8 cellular contexts compared by ENCODE assay signal in the genomic region with DNA sequence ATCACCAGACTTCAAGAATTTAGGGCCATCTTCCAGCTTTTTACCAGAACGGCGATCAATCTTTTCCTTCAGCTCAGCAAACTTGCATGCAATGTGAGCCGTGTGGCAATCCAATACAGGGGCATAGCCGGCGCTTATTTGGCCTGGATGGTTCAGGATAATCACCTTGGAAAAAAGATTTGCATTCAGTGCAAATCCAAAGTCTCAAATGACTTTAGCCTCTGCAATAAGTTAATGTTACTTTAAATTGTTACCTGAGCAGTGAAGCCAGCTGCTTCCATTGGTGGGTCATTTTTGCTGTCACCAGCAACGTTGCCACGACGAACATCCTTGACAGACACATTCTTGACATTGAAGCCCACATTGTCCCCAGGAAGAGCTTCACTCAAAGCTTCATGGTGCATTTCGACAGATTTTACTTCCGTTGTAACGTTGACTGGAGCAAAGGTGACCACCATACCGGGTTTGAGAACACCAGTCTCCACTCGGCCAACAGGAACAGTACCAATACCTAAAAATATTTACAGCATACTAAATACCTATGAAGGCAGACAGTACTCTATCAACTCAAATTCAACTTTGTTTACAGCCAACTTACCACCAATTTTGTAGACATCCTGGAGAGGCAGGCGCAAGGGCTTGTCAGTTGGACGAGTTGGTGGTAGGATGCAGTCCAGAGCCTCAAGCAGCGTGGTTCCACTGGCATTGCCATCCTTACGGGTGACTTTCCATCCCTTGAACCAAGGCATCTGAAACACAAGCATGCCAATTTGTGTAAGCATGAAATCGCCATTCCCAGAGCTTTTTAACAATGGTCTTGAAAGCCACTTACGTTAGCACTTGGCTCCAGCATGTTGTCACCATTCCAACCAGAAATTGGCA. TPM values are rescaled to one million over a fixed set of nuclear protein-coding genes. Genes with fewer than 3 reads are reported as not detected.
DNase-seq lines count a peak whose midpoint lies in the region; ATAC-seq and TF ChIP-seq lines count a peak whose summit lies in the region.
"Not testable (repeated sequence)": the region's sequence is repeated elsewhere in the genome, so short reads cannot be mapped to it uniquely, and the experiment has no call there.

No MANE protein-coding gene starts in this region.

- peaks cover 35 to 49% of the 10 kb centered on the region in 2 donors for H3K36me3 Mint-ChIP-seq in activated T-cell treated with anti-CD3 and anti-CD28 coated beads, Interleukin-2, amount 50 U/mL, for 72 hours (ENCODE audit: insufficient read depth in 2 of 2)
- peaks cover 97% of the 10 kb centered on the region for H3K36me3 Mint-ChIP-seq in stimulated activated effector memory CD8-positive, alpha-beta T cell treated with anti-CD3 and anti-CD28 coated beads, Interleukin-12 subunit alpha, Interleukin-12 subunit beta, amount 100 ng/mL, for 72 hours

- intact Hi-C loops in HCT116 (cut with micrococcal nuclease); colonic mucosa (cut with DNase I): not testable (repeated sequence)

- not testable (repeated sequence) for H3K27me3 ChIP-seq in BLaER1; HCT116 (ENCODE audit: insufficient read depth, low read length); Peyer's patch; colonic mucosa; cardiac muscle cell; muscle layer of duodenum (ENCODE audit: low read depth, low read length)

- RAD21 ChIA-PET in HCT116 (lab: Charles Lee; ENCODE audit: low non-redundant PET in 1 of 2, low total read pairs in 2 of 2, uncharacterized antibody in 2 of 2, unreplicated experiment in 2 of 2), result not testable (repeated sequence)

- H3K36me3 ChIP-seq in BLaER1 (peaks cover 68% of the 10 kb centered on the region), HCT116 (ENCODE audit: control insufficient read depth in 1 of 2, insufficient read depth in 2 of 2, low read length in 2 of 2) (peaks cover 16 to 40% of the 10 kb centered on the region in 2 experiments), Peyer's patch (peaks cover 0 to 55% (median 0%) of the 10 kb centered on the region in 3 donors), cardiac muscle cell (peaks cover 28% of the 10 kb centered on the region), muscle layer of duodenum (ENCODE audit: control insufficient read depth in 1 of 2, insufficient read depth in 2 of 2, low read length in 2 of 2) (peaks cover 48 to 54% of the 10 kb centered on the region in 2 donors)
- H3K36me3 ChIP-seq in colonic mucosa, result not testable (repeated sequence)

- TF ChIP-seq RAD21 in HCT116 (IDR thresholded peaks at IDR 0.05; ENCODE audit: low read depth), result not testable (repeated sequence)

- H3K4me1 ChIP-seq in BLaER1 (peaks cover 43% of the 10 kb centered on the region), HCT116 (ENCODE audit: control insufficient read depth in 1 of 2, insufficient read depth in 2 of 2, low read length in 2 of 2) (peaks cover 10 to 58% of the 10 kb centered on the region in 2 experiments; a peak in 3 of 4 replicates), Peyer's patch (peaks cover 0 to 39% (median 19%) of the 10 kb centered on the region in 4 donors), cardiac muscle cell (ENCODE audit: low read depth) (peaks cover 19% of the 10 kb centered on the region), muscle layer of duodenum (ENCODE audit: control insufficient read depth in 1 of 2, insufficient read depth in 2 of 2, low read length in 2 of 2) (peaks cover 36 to 42% of the 10 kb centered on the region in 2 donors)
- not testable (repeated sequence) for H3K4me1 ChIP-seq in colonic mucosa

- H3K27ac Mint-ChIP-seq in activated T-cell treated with anti-CD3 and anti-CD28 coated beads, Interleukin-2, amount 50 U/mL, for 72 hours, result peak overlapping the region; percentile 100
- H3K27ac Mint-ChIP-seq in stimulated activated effector memory CD8-positive, alpha-beta T cell treated with anti-CD3 and anti-CD28 coated beads, Interleukin-12 subunit alpha, Interleukin-12 subunit beta, amount 100 ng/mL, for 72 hours, result peak overlapping the region; percentile 100

- DNase-seq in HCT116 (ENCODE audit: low read depth, low spot score); Peyer's patch; activated T-cell treated with anti-CD3 and anti-CD28 coated beads, Interleukin-2, amount 50 U/mL, for 72 hours; colonic mucosa; stimulated activated effector memory CD8-positive, alpha-beta T cell treated with anti-CD3 and anti-CD28 coated beads, Interleukin-12 subunit alpha, Interleukin-12 subunit beta, amount 100 ng/mL, for 72 hours (ENCODE audit: low spot score in 2 of 2): not testable (repeated sequence)
- DNase-seq in cardiac muscle cell (ENCODE audit: low read depth in 1 of 2, low spot score in 1 of 2), result peak in 1 of 2 donors; percentile 47

- not testable (repeated sequence) for H3K9me2 ChIP-seq in HCT116 (ENCODE audit: insufficient read depth)

- H3K27ac ChIP-seq in BLaER1 (peak overlapping the region; percentile 100; the same call in 1 of the 2 replicates), HCT116 (ENCODE audit: low read depth, low read length) (peak overlapping the region; percentile 92), Peyer's patch (peak overlapping the region; percentile 24 to 96 (median 74)), cardiac muscle cell (peak overlapping the region; percentile 31), muscle layer of duodenum (ENCODE audit: low read length) (peak overlapping the region; percentile 45)
- not testable (repeated sequence) for H3K27ac ChIP-seq in colonic mucosa

- peaks cover 70% of the 10 kb centered on the region for H3K4me1 Mint-ChIP-seq in activated T-cell treated with anti-CD3 and anti-CD28 coated beads, Interleukin-2, amount 50 U/mL, for 72 hours (ENCODE audit: low read depth)
- H3K4me1 Mint-ChIP-seq in stimulated activated effector memory CD8-positive, alpha-beta T cell treated with anti-CD3 and anti-CD28 coated beads, Interleukin-12 subunit alpha, Interleukin-12 subunit beta, amount 100 ng/mL, for 72 hours, result peaks cover 58% of the 10 kb centered on the region

- TF ChIP-seq CTCF in HCT116 (IDR thresholded peaks at IDR 0.05 in 2 of 3, conservative IDR thresholded peaks at IDR 0.05 in 1 of 3; ENCODE audit: borderline replicate concordance in 1 of 3, insufficient read depth in 1 of 3, low read depth in 2 of 3, low read length in 2 of 3); Peyer's patch (IDR thresholded peaks at IDR 0.05); colonic mucosa (IDR thresholded peaks at IDR 0.05); cardiac muscle cell (IDR thresholded peaks at IDR 0.05; ENCODE audit: low read depth, low read length): not testable (repeated sequence)

- H3K79me2 ChIP-seq in HCT116 (ENCODE audit: insufficient read depth, low read length), result peaks cover 51% of the 10 kb centered on the region

- peak overlapping the region; percentile 99 for H3K4me3 ChIP-seq in BLaER1
- H3K4me3 ChIP-seq in HCT116 (replicated peaks in 1 of 2; ENCODE audit: low read depth in 1 of 2, low read length in 2 of 2), result peak overlapping the region; percentile 1 to 91; a peak in 3 of 4 replicates
- H3K4me3 ChIP-seq in Peyer's patch, result peak overlapping the region in 2 of 4 donors; percentile 30 to 85
- peak overlapping the region; percentile 19 for H3K4me3 ChIP-seq in colonic mucosa
- not testable (repeated sequence) for H3K4me3 ChIP-seq in cardiac muscle cell
- peak overlapping the region; percentile 91 to 95 for H3K4me3 ChIP-seq in muscle layer of duodenum (ENCODE audit: low read depth in 1 of 2, low read length in 2 of 2)

- not testable (repeated sequence) for TF ChIP-seq POLR2A in HCT116 (IDR thresholded peaks at IDR 0.05; ENCODE audit: borderline replicate concordance, extremely low read depth, insufficient read depth, insufficient read length)
- TF ChIP-seq POLR2A in Peyer's patch (IDR thresholded peaks at IDR 0.05), result peak in 1 of 2 donors; percentile 13

- H3K9ac ChIP-seq in BLaER1, result peak overlapping the region; percentile 100
- peak overlapping the region; percentile 100 for H3K9ac ChIP-seq in HCT116 (ENCODE audit: low read length)
- peak overlapping the region in 1 of 2 donors; percentile 99 for H3K9ac ChIP-seq in colonic mucosa (ENCODE audit: low read depth in 2 of 2, low read length in 2 of 2)

- CTCF ChIA-PET in HCT116 (lab: Charles Lee), result not testable (repeated sequence)

- POLR2A ChIA-PET in HCT116 (lab: Charles Lee), result interaction anchor here (0.8 to 1.5 kb wide), 2 partner anchors 80 to 135 kb away, joined by 4 read pairs; no protein-coding TSS in a partner anchor

- not testable (repeated sequence) for H3K9me3 ChIP-seq in BLaER1; HCT116 (ENCODE audit: control insufficient read depth in 1 of 2, insufficient read depth in 1 of 2, low read depth in 1 of 2, low read length in 2 of 2); Peyer's patch; colonic mucosa; cardiac muscle cell (ENCODE audit: low read depth); muscle layer of duodenum (ENCODE audit: control insufficient read depth in 1 of 2, low read length in 2 of 2)

- H3K4me3 Mint-ChIP-seq in activated T-cell treated with anti-CD3 and anti-CD28 coated beads, Interleukin-2, amount 50 U/mL, for 72 hours, result peak overlapping the region; percentile 96 to 98
- H3K4me3 Mint-ChIP-seq in stimulated activated effector memory CD8-positive, alpha-beta T cell treated with anti-CD3 and anti-CD28 coated beads, Interleukin-12 subunit alpha, Interleukin-12 subunit beta, amount 100 ng/mL, for 72 hours, result peak overlapping the region; percentile 83

- not testable (repeated sequence) for BruUV-seq in HCT116 (replicated peaks; lab: Mats Ljungman, UMichigan)

- not testable (repeated sequence) for ATAC-seq in HCT116; activated T-cell treated with anti-CD3 and anti-CD28 coated beads, Interleukin-2, amount 50 U/mL, for 72 hours (replicated peaks in 1 of 2); stimulated activated effector memory CD8-positive, alpha-beta T cell treated with anti-CD3 and anti-CD28 coated beads, Interleukin-12 subunit alpha, Interleukin-12 subunit beta, amount 100 ng/mL, for 72 hours

- H3K27me3 Mint-ChIP-seq in activated T-cell treated with anti-CD3 and anti-CD28 coated beads, Interleukin-2, amount 50 U/mL, for 72 hours (ENCODE audit: low read depth), result not testable (repeated sequence)

- H3K4me2 ChIP-seq in BLaER1, result peak overlapping the region; percentile 92
- H3K4me2 ChIP-seq in HCT116 (ENCODE audit: low read length), result peak overlapping the region; percentile 92

- H4K20me1 ChIP-seq in BLaER1, result peaks cover 76% of the 10 kb centered on the region
- H4K20me1 ChIP-seq in HCT116 (ENCODE audit: insufficient read depth), result peaks cover 18% of the 10 kb centered on the region; the same call in 1 of the 2 replicates

- H3K9me3 Mint-ChIP-seq in activated T-cell treated with anti-CD3 and anti-CD28 coated beads, Interleukin-2, amount 50 U/mL, for 72 hours; stimulated activated effector memory CD8-positive, alpha-beta T cell treated with anti-CD3 and anti-CD28 coated beads, Interleukin-12 subunit alpha, Interleukin-12 subunit beta, amount 100 ng/mL, for 72 hours: not testable (repeated sequence)

- not testable (repeated sequence) for H2AFZ ChIP-seq in HCT116 (ENCODE audit: low read depth, low read length, poor library complexity, severe bottlenecking)

RNA-seq across cellular contexts. Expression of gene EEF1A1, which starts 2.5 kb away (rescaled TPM):
- total RNA-seq in HCT116 (2021; ENCODE audit: unreplicated experiment), result 12,560 TPM
- polyA plus RNA-seq in HCT116 (2012), result 13,732 and 15,309 TPM in 2 replicates
- 1,000 to 10,000 TPM; 4,216 to 7,500 (median 5,030) TPM for total RNA-seq in Peyer's patch
- over 10,000 TPM; 15,536 to 16,076 TPM for total RNA-seq in activated T-cell treated with anti-CD3 and anti-CD28 coated beads, Interleukin-2, amount 50 U/mL, for 72 hours
- total RNA-seq in colonic mucosa, result 1,000 to 10,000 TPM; 7,049 to 8,990 TPM
- total RNA-seq in cardiac muscle cell, result 7,643 and 9,273 TPM in 2 replicates
- 2,527 and 3,279 TPM in 2 replicates for polyA plus RNA-seq in cardiac muscle cell

RNA-seq across cellular contexts. Expression of gene MTO1, which starts 56.8 kb away (rescaled TPM):
- total RNA-seq in HCT116 (2021; ENCODE audit: unreplicated experiment) (40.1 TPM), Peyer's patch (100 to 1,000 TPM in 1 of 4 donors, 10 to 100 TPM in 3; 29.2 to 115 (median 43.0) TPM), colonic mucosa (10 to 100 TPM; 25.5 to 29.2 TPM), cardiac muscle cell (18.5 and 23.6 TPM in 2 replicates)
- 27.3 and 30.4 TPM in 2 replicates for polyA plus RNA-seq in HCT116 (2012)
- total RNA-seq in activated T-cell treated with anti-CD3 and anti-CD28 coated beads, Interleukin-2, amount 50 U/mL, for 72 hours, result 10 to 100 TPM; 49.6 to 68.8 TPM
- polyA plus RNA-seq in cardiac muscle cell, result 19.6 and 25.3 TPM in 2 replicates
